1 cellular context compared by ENCODE assay signal in the genomic region with DNA sequence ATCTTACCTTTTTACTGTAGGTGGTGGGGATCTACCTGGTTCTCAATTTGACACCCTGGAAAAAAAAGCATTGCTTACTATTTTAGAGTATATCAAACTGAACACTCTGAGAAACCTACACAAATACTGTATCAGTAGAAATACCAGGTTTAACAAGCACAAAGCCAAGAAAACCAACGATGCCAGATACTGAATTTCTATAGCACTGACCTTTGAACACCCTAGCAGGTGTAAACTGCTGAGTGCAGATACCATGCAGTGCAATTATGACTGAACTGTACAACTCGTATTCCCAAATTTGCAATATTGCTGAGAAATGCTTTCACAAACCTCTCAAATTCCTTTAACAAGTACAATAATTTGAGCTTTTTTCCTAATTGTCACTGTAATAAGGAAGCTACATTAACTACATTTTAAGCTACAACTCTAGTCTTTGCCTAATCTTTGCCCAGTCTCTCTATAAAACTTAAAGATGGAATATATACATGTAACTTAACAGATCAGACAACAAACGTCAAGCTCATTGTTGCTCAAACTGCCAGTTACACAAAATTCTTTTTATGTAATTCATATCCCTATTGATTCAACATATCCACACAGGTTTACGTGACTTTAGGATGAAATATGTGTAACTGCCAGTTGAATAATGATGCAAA.
TF ChIP-seq lines count a peak whose summit lies in the region.

No MANE protein-coding gene starts in this region.

TF ChIP-seq in GM12878, 131 proteins besides CTCF, POLR2A, EP300 and RAD21:
- TF ChIP-seq SUZ12 (IDR thresholded peaks at IDR 0.05; ENCODE audit: unreplicated experiment) (no peak), EGR1 (IDR thresholded peaks at IDR 0.05; ENCODE audit: borderline replicate concordance in 1 of 2, low read depth in 2 of 2, low read length in 2 of 2) (no peak), KAT2A (conservative IDR thresholded peaks at IDR 0.05; ENCODE audit: control insufficient read depth, low read depth, low read length) (no peak), POLR2AphosphoS5 (IDR thresholded peaks at IDR 0.05; ENCODE audit: low read length) (peak; percentile 48; the same call in 1 of the 2 replicates), ZBED1 (IDR thresholded peaks at IDR 0.05; ENCODE audit: borderline replicate concordance) (0 out of 2 replicates have a peak, but pooled peaks have one; percentile 37)
TF ChIP-seq in GM12878: peak in this region for 2.
